Comparison of ENCODE assay signal across 24 cellular contexts in the genomic region with DNA sequence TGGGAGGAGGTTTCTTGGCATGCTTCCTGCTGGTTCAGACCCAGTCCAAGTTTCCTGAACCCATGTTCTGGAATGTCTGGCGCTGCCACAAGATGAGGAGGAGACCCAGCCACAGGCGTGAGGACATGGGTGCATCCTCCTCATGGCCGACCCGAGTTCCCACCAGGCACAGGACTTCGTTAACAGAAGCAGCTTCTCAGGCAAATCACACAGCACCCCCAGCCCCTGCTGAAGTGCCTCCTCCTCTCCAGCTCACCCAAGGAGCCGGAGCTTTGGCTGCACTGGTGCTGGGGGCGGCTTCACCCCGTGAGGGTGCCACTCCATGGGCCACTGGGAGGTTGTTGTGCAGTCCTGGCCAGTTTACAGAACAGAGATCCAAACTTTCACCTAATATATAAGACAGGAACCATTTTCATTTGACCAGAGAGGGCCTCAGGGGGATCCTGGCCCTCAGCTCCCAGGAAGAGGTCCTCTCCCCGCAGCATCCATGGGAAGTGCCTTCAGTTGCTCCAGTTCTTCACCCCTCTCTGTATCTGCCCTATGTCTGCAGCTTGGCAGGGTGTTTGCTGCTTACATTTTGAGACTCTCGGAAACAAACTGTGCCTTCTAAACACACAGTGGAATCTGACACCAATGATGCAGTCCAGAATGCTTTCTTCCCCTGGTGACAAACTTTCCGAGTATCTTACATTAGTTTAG. TPM values are rescaled to one million over a fixed set of nuclear protein-coding genes. Genes with fewer than 3 reads are reported as not detected.
DNase-seq lines count a peak whose midpoint lies in the region; ATAC-seq, FAIRE-seq and TF ChIP-seq lines count a peak whose summit lies in the region.
"Had no signal": no experiment of that assay in that cellular context is flagged by ENCODE, and none has a peak within 500 bp of the region (broad histone marks: within the 10 kb centered on the region; RNA-seq: fewer than 3 reads in every experiment).

No MANE protein-coding gene starts in this region.

- peaks cover 9% of the 10 kb centered on the region for H3K4me1 ChIP-seq in right cardiac atrium (ENCODE audit: control insufficient read depth, insufficient read depth, low read length)
- H3K4me1 ChIP-seq: colonic mucosa had no signal

- peak; percentile 5 for DNase-seq in activated CD4-positive, alpha-beta memory T cell treated with anti-CD3 and anti-CD28 coated beads for 36 hours
- DNase-seq in activated CD4-positive, alpha-beta memory T cell treated with anti-CD3 and anti-CD28 coated beads, Interleukin-2, amount 10 ng/mL, durations not matched to agents 7 days and 5 days, result no peak
- DNase-seq in right cardiac atrium (peak in 2 of 3 donors; percentile 57 to 58), osteocyte (ENCODE audit: extremely low spot score, unreplicated experiment) (peak; percentile 67), ureter (ENCODE audit: low spot score) (peak; percentile 40), GM12891 (ENCODE audit: insufficient read length, low spot score) (no peak)
- no peak for DNase-seq in stimulated activated CD4-positive, alpha-beta T cell treated with anti-CD3 and anti-CD28 coated beads, Interleukin-4, amount 100 ng/mL, for 4 hours
- DNase-seq: activated B cell treated with CpG ODN at 0.5 μM for 24 hours, colonic mucosa, DMS153, foreskin fibroblast, KG1, natural killer cell, NCI-H1092, NCI-H2081, NCI-H510A treated with DMSO at 0.1 percent for 48 hours, SIG-M5, substantia nigra had no signal

- ATAC-seq in right cardiac atrium (peak in 1 of 2 donors; percentile 2), HG03039 (IDR thresholded peaks at IDR 0.05; ENCODE audit: unreplicated experiment) (no peak)
- ATAC-seq: natural killer cell had no signal

- peak overlapping the region; percentile 8 for H3K27ac ChIP-seq in right cardiac atrium (ENCODE audit: low read length)
- H3K27ac ChIP-seq: C4-2B, colonic mucosa, GM23248, HL-60 had no signal

- no peaks in the 10 kb centered on the region for H3K9me3 Mint-ChIP-seq in activated CD4-positive, alpha-beta memory T cell treated with anti-CD3 and anti-CD28 coated beads for 36 hours
- no peaks in the 10 kb centered on the region for H3K9me3 Mint-ChIP-seq in activated CD4-positive, alpha-beta memory T cell treated with anti-CD3 and anti-CD28 coated beads, Interleukin-2, amount 10 ng/mL, durations not matched to agents 7 days and 5 days
- H3K9me3 Mint-ChIP-seq in osteocyte (ENCODE audit: unreplicated experiment), result no peaks in the 10 kb centered on the region
- H3K9me3 Mint-ChIP-seq: activated B cell treated with CpG ODN at 0.5 μM for 24 hours; natural killer cell; T-helper 1 cell treated with Interleukin-12 subunit alpha and Interleukin-12 subunit beta and Interleukin-4 antibody, amounts not matched to agents 30 μg/mL and 1 μg/mL, for 36 hours had no signal

- H3K4me3 Mint-ChIP-seq in activated CD4-positive, alpha-beta memory T cell treated with anti-CD3 and anti-CD28 coated beads for 36 hours, result no peak overlapping the region
- no peak overlapping the region for H3K4me3 Mint-ChIP-seq in activated CD4-positive, alpha-beta memory T cell treated with anti-CD3 and anti-CD28 coated beads, Interleukin-2, amount 10 ng/mL, durations not matched to agents 7 days and 5 days
- no peak overlapping the region for H3K4me3 Mint-ChIP-seq in osteocyte (ENCODE audit: unreplicated experiment)
- H3K4me3 Mint-ChIP-seq: activated B cell treated with CpG ODN at 0.5 μM for 24 hours; natural killer cell; T-helper 1 cell treated with Interleukin-12 subunit alpha and Interleukin-12 subunit beta and Interleukin-4 antibody, amounts not matched to agents 30 μg/mL and 1 μg/mL, for 36 hours had no signal

- H3K9me3 ChIP-seq in right cardiac atrium (ENCODE audit: control insufficient read depth, low read length), result no peaks in the 10 kb centered on the region
- H3K9me3 ChIP-seq: colonic mucosa had no signal

- H3K36me3 Mint-ChIP-seq in activated CD4-positive, alpha-beta memory T cell treated with anti-CD3 and anti-CD28 coated beads for 36 hours, result no peaks in the 10 kb centered on the region
- H3K36me3 Mint-ChIP-seq in activated CD4-positive, alpha-beta memory T cell treated with anti-CD3 and anti-CD28 coated beads, Interleukin-2, amount 10 ng/mL, durations not matched to agents 7 days and 5 days (ENCODE audit: low read depth), result no peaks in the 10 kb centered on the region
- no peaks in the 10 kb centered on the region for H3K36me3 Mint-ChIP-seq in osteocyte (ENCODE audit: unreplicated experiment)
- H3K36me3 Mint-ChIP-seq: natural killer cell had no signal

- H3K4me1 Mint-ChIP-seq in activated CD4-positive, alpha-beta memory T cell treated with anti-CD3 and anti-CD28 coated beads for 36 hours (ENCODE audit: low read depth), result peaks cover 17% of the 10 kb centered on the region
- peaks cover 25% of the 10 kb centered on the region for H3K4me1 Mint-ChIP-seq in activated CD4-positive, alpha-beta memory T cell treated with anti-CD3 and anti-CD28 coated beads, Interleukin-2, amount 10 ng/mL, durations not matched to agents 7 days and 5 days
- peaks cover 4% of the 10 kb centered on the region for H3K4me1 Mint-ChIP-seq in osteocyte (ENCODE audit: unreplicated experiment)

- TF ChIP-seq CTCF in osteocyte (IDR thresholded peaks at IDR 0.05), result no peak

- POLR2A ChIA-PET in activated CD4-positive, alpha-beta memory T cell treated with anti-CD3 and anti-CD28 coated beads for 36 hours (lab: Charles Lee), result no interaction called here
- POLR2A ChIA-PET in activated CD4-positive, alpha-beta memory T cell treated with anti-CD3 and anti-CD28 coated beads, Interleukin-2, amount 10 ng/mL, durations not matched to agents 7 days and 5 days (lab: Charles Lee), result no interaction called here

- H3K4me3 ChIP-seq in right cardiac atrium (ENCODE audit: low read length), result no peak overlapping the region
- H3K4me3 ChIP-seq: colonic mucosa, GM23248, lung had no signal

- intact Hi-C loops in activated CD4-positive, alpha-beta memory T cell treated with anti-CD3 and anti-CD28 coated beads for 36 hours (cut with micrococcal nuclease), result no loop called here
- intact Hi-C loops in right cardiac atrium (cut with DNase I), result no loop called here

- peaks cover 4% of the 10 kb centered on the region for H3K27me3 Mint-ChIP-seq in activated CD4-positive, alpha-beta memory T cell treated with anti-CD3 and anti-CD28 coated beads for 36 hours
- peaks cover 15% of the 10 kb centered on the region for H3K27me3 Mint-ChIP-seq in activated CD4-positive, alpha-beta memory T cell treated with anti-CD3 and anti-CD28 coated beads, Interleukin-2, amount 10 ng/mL, durations not matched to agents 7 days and 5 days
- H3K27me3 Mint-ChIP-seq in osteocyte (ENCODE audit: unreplicated experiment), result peaks cover 51% of the 10 kb centered on the region

- no peak for TF ChIP-seq POLR2A in GM12891 (IDR thresholded peaks at IDR 0.05; ENCODE audit: low read depth, low read length)

- WGBS in right cardiac atrium, result 62% methylated on average over 11 of the region's 11 CpGs

- H3K27ac Mint-ChIP-seq in activated CD4-positive, alpha-beta memory T cell treated with anti-CD3 and anti-CD28 coated beads for 36 hours, result no peak overlapping the region
- H3K27ac Mint-ChIP-seq in activated CD4-positive, alpha-beta memory T cell treated with anti-CD3 and anti-CD28 coated beads, Interleukin-2, amount 10 ng/mL, durations not matched to agents 7 days and 5 days, result no peak overlapping the region
- no peak overlapping the region for H3K27ac Mint-ChIP-seq in osteocyte (ENCODE audit: unreplicated experiment)
- H3K27ac Mint-ChIP-seq: activated B cell treated with CpG ODN at 0.5 μM for 24 hours; natural killer cell; T-helper 1 cell treated with Interleukin-12 subunit alpha and Interleukin-12 subunit beta and Interleukin-4 antibody, amounts not matched to agents 30 μg/mL and 1 μg/mL, for 36 hours had no signal

- FAIRE-seq in GM12891 (lab: Jason Lieb, UNC), result no peak

- CTCF ChIA-PET in activated CD4-positive, alpha-beta memory T cell treated with anti-CD3 and anti-CD28 coated beads for 36 hours (lab: Charles Lee), result interaction anchor here (0.6 to 1.6 kb wide), 2 partner anchors 9 to 75 kb away, joined by 3 read pairs; no protein-coding TSS in a partner anchor
- CTCF ChIA-PET in activated CD4-positive, alpha-beta memory T cell treated with anti-CD3 and anti-CD28 coated beads, Interleukin-2, amount 10 ng/mL, durations not matched to agents 7 days and 5 days (lab: Charles Lee), result interaction anchor here (1.9 to 2.1 kb wide), 2 partner anchors 12 to 75 kb away, joined by 5 to 7 read pairs; no protein-coding TSS in a partner anchor

- no peaks in the 10 kb centered on the region for H3K27me3 ChIP-seq in right cardiac atrium (ENCODE audit: control insufficient read depth, insufficient read depth)
- H3K27me3 ChIP-seq: colonic mucosa had no signal

TF ChIP-seq in GM12891, 5 proteins besides CTCF, POLR2A, EP300 and RAD21:
- no peak for TF ChIP-seq POU2F2 (IDR thresholded peaks at IDR 0.05; ENCODE audit: low read depth, low read length)

RNA-seq across cellular contexts. Expression of gene NKD2, which starts 10.2 kb away (rescaled TPM):
- 1 to 10 TPM in 1 of 2 experiments, under 1 TPM in 1; 0.41 to 1.1 TPM for total RNA-seq in activated CD4-positive, alpha-beta memory T cell treated with anti-CD3 and anti-CD28 coated beads for 36 hours
- total RNA-seq in activated CD4-positive, alpha-beta memory T cell treated with anti-CD3 and anti-CD28 coated beads, Interleukin-2, amount 10 ng/mL, durations not matched to agents 7 days and 5 days, result 1 to 10 TPM; 3.6 to 3.7 TPM
- total RNA-seq in right cardiac atrium (1 to 10 TPM; 1.9 to 8.6 (median 3.1) TPM), osteocyte (not detected in 2 replicates), ureter (14.2 TPM)
- polyA plus RNA-seq in right cardiac atrium, result 2.6 TPM
- 1.4 TPM for polyA plus RNA-seq in GM12891 (2012; ENCODE audit: low read depth, missing spikeins)
- total RNA-seq: GM23248, natural killer cell had no signal
- polyA plus RNA-seq: GM23248 had no signal

Comparison
In these comparisons a context has a peak if more than half of its experiments do, and no peak if none do; other contexts are left out.
1. DNase-seq: peak in activated CD4-positive, alpha-beta memory T cell treated with anti-CD3 and anti-CD28 coated beads for 36 hours (single experiment), right cardiac atrium (2 of 3), osteocyte (single experiment) and ureter (single experiment); none in activated CD4-positive, alpha-beta memory T cell treated with anti-CD3 and anti-CD28 coated beads, Interleukin-2, amount 10 ng/mL, durations not matched to agents 7 days and 5 days (single experiment), GM12891 (single experiment) and stimulated activated CD4-positive, alpha-beta T cell treated with anti-CD3 and anti-CD28 coated beads, Interleukin-4, amount 100 ng/mL, for 4 hours (0 of 2).